1 cellular context compared by ENCODE assay signal in genomic region chr7:151341357-151342101, GRCh38.
TF ChIP-seq lines count a peak whose summit lies in the region.

TSS of gene NUB1 (plus strand) at chr7:151341812. CDS start at chr7:151345350, 3,538 bp downstream.

TF ChIP-seq in K562, 482 proteins besides CTCF, POLR2A, EP300 and RAD21 (continued from another document and continues in another):
- TF ChIP-seq ZMIZ1 (IDR thresholded peaks at IDR 0.05; ENCODE audit: low read depth in 2 of 2, low read length in 2 of 2) (0 out of 4 replicates have a peak, but pooled peaks of 1 of the 2 experiments have one; percentile 21), IRF2 (CRISPR knock-in tag; IDR thresholded peaks at IDR 0.05) (no peak), FOXA3 (CRISPR knock-in tag; conservative IDR thresholded peaks at IDR 0.05 in 1 of 2, IDR thresholded peaks at IDR 0.05 in 1 of 2) (peak in 1 of 2 experiments; percentile 73; a peak in 1 of 4 replicates), PTTG1 (tag; IDR thresholded peaks at IDR 0.05; ENCODE audit: low read depth) (no peak), YY1 (IDR thresholded peaks at IDR 0.05; ENCODE audit: borderline replicate concordance in 1 of 3, control insufficient read depth in 1 of 3, extremely low read depth in 1 of 3, insufficient read depth in 3 of 3, insufficient read length in 1 of 3, insufficient replicate concordance in 2 of 3, low read depth in 1 of 3, low read length in 2 of 3) (peak in 2 of 3 experiments; percentile 76 to 79), GTF2E2 (tag; IDR thresholded peaks at IDR 0.05) (peak; percentile 77; the same call in 1 of the 2 replicates), POLR2G (IDR thresholded peaks at IDR 0.05; ENCODE audit: low read depth, low read length) (peak; percentile 99), ELF1 (tag; IDR thresholded peaks at IDR 0.05) (peak; percentile 70), SUPT5H (IDR thresholded peaks at IDR 0.05) (peak; percentile 75), ZNF717 (CRISPR knock-in tag; IDR thresholded peaks at IDR 0.05) (no peak), ESRRA (IDR thresholded peaks at IDR 0.05; ENCODE audit: borderline replicate concordance, low read depth) (peak; percentile 84; the same call in 1 of the 2 replicates), ZNF445 (CRISPR knock-in tag; IDR thresholded peaks at IDR 0.05; ENCODE audit: low read depth) (no peak), MBD2 (IDR thresholded peaks at IDR 0.05; ENCODE audit: borderline replicate concordance, low read depth) (peak; percentile 53), NONO (IDR thresholded peaks at IDR 0.05; ENCODE audit: low read depth in 2 of 2, low read length in 1 of 2) (peak; percentile 91 to 94), DEAF1 (CRISPR knock-in tag; IDR thresholded peaks at IDR 0.05) (no peak), BRD4 (IDR thresholded peaks at IDR 0.05) (no peak), MYNN (IDR thresholded peaks at IDR 0.05) (no peak), MYNN (CRISPR knock-in tag; IDR thresholded peaks at IDR 0.05) (no peak), RB1 (IDR thresholded peaks at IDR 0.05; ENCODE audit: low read depth) (peak; percentile 98), U2AF1 (optimal IDR thresholded peaks at IDR 0.05; ENCODE audit: low read depth, low read length) (peak; percentile 73), HINFP (tag; conservative IDR thresholded peaks at IDR 0.05; ENCODE audit: low read depth) (no peak), E2F5 (CRISPR knock-in tag; IDR thresholded peaks at IDR 0.05) (peak; percentile 84), TBP (optimal IDR thresholded peaks at IDR 0.05; ENCODE audit: low read depth, low read length) (peak; percentile 64), MECOM (CRISPR knock-in tag; IDR thresholded peaks at IDR 0.05) (no peak), CREBBP (IDR thresholded peaks at IDR 0.05; ENCODE audit: low read depth, low read length) (no peak), HMGN3 (IDR thresholded peaks at IDR 0.05; ENCODE audit: borderline replicate concordance, extremely low read depth, insufficient read length, low read depth, low read length) (peak; percentile 51), GABPB1 (CRISPR knock-in tag; IDR thresholded peaks at IDR 0.05) (peak; percentile 94), ZBTB26 (CRISPR knock-in tag; IDR thresholded peaks at IDR 0.05) (no peak), HSF4 (CRISPR knock-in tag; IDR thresholded peaks at IDR 0.05; ENCODE audit: borderline replicate concordance) (no peak), RBBP5 (IDR thresholded peaks at IDR 0.05; ENCODE audit: borderline replicate concordance, insufficient read depth, low read length, poor library complexity, severe bottlenecking) (peak; percentile 96), ZBTB40 (IDR thresholded peaks at IDR 0.05) (peak; percentile 93), ZBTB40 (CRISPR knock-in tag; IDR thresholded peaks at IDR 0.05) (no peak), C11orf30 (IDR thresholded peaks at IDR 0.05; ENCODE audit: low read depth) (peak; percentile 69), ZBTB33 (CRISPR knock-in tag; IDR thresholded peaks at IDR 0.05) (peak; percentile 39), MLLT1 (IDR thresholded peaks at IDR 0.05) (no peak), ZNF561 (CRISPR knock-in tag; conservative IDR thresholded peaks at IDR 0.05) (no peak), CREB1 (IDR thresholded peaks at IDR 0.05) (peak; percentile 85), CREB1 (CRISPR knock-in tag; IDR thresholded peaks at IDR 0.05) (peak; percentile 80), MCM5 (IDR thresholded peaks at IDR 0.05; ENCODE audit: low read depth) (no peak), DMBX1 (CRISPR knock-in tag; IDR thresholded peaks at IDR 0.05; ENCODE audit: borderline replicate concordance) (0 out of 2 replicates have a peak, but pooled peaks have one; percentile 17), NR3C1 (CRISPR knock-in tag; IDR thresholded peaks at IDR 0.05) (0 out of 2 replicates have a peak, but pooled peaks have one; percentile 71), ZNF41 (CRISPR knock-in tag; conservative IDR thresholded peaks at IDR 0.05) (no peak)
